Comparison of ENCODE assay signal across 8 cellular contexts in genomic region chr2:69177785-69178636, GRCh38.
DNase-seq lines count a peak whose midpoint lies in the region; ATAC-seq lines count a peak whose summit lies in the region.
"Had no signal": no experiment of that assay in that cellular context is flagged by ENCODE, and none has a peak within 500 bp of the region (broad histone marks: within the 10 kb centered on the region; RNA-seq: fewer than 3 reads in every experiment).

No MANE protein-coding gene starts in this region.

- H3F3A ChIP-seq in GM23248 (ENCODE audit: insufficient read depth) = peaks cover 50% of the 10 kb centered on the region

- peak overlapping the region; percentile 92 for H3K9ac ChIP-seq in GM23248
- H3K9ac ChIP-seq in stomach smooth muscle (ENCODE audit: low read length in 2 of 2) = peak overlapping the region; percentile 6 to 31

- peaks cover 3% of the 10 kb centered on the region for H3K27me3 Mint-ChIP-seq in dendritic cell treated with granulocyte-macrophage colony-stimulating factor and Interleukin-4, amounts not matched to agents 40 ng/mL and 50 ng/mL, for 4 days

- peak overlapping the region; percentile 93 for H3K27ac Mint-ChIP-seq in dendritic cell treated with granulocyte-macrophage colony-stimulating factor and Interleukin-4, amounts not matched to agents 40 ng/mL and 50 ng/mL, for 4 days

- peak; percentile 97 for DNase-seq in GM23248
- DNase-seq in NOMO-1 treated with DMSO at 0.1 percent for 48 hours (lab: John Stamatoyannopoulos, UW; ENCODE audit: unreplicated experiment) = peak; percentile 90
- DNase-seq in left kidney (ENCODE audit: low read depth, low spot score) = peak; percentile 48
- DNase-seq in KG1 (lab: John Stamatoyannopoulos, UW) = no peak

- no peaks in the 10 kb centered on the region for H4K20me1 ChIP-seq in GM23248 (ENCODE audit: insufficient read depth)

- H3K36me3 Mint-ChIP-seq in dendritic cell treated with granulocyte-macrophage colony-stimulating factor and Interleukin-4, amounts not matched to agents 40 ng/mL and 50 ng/mL, for 4 days (ENCODE audit: low read depth) = no peaks in the 10 kb centered on the region

- no peak for ATAC-seq in GM18520 (IDR thresholded peaks at IDR 0.05; ENCODE audit: unreplicated experiment)

- WGBS in GM23248 (ENCODE audit: low coverage in 1 of 2, low lambda C conversion rate in 2 of 2, missing lambda C conversion rate in 2 of 2), 2 experiments = 2 to 5% methylated on average over 19 to 20 of the region's 20 CpGs

- peak overlapping the region; percentile 75 for H3K4me2 ChIP-seq in GM23248 (ENCODE audit: unreplicated experiment)

- H3K36me3 ChIP-seq in GM23248 (ENCODE audit: low read depth) (peaks cover 6% of the 10 kb centered on the region; the same call in 1 of the 2 replicates), stomach smooth muscle (ENCODE audit: control insufficient read depth in 2 of 2, insufficient read depth in 2 of 2, low read length in 2 of 2) (peaks cover 9 to 15% of the 10 kb centered on the region in 2 donors)

- no peaks in the 10 kb centered on the region for H3K9me3 ChIP-seq in GM23248 (ENCODE audit: low read depth)
- H3K9me3 ChIP-seq in stomach smooth muscle (ENCODE audit: control insufficient read depth in 2 of 2, low read length in 2 of 2) = no peaks in the 10 kb centered on the region

- H3K27ac ChIP-seq in GM23248 (peak overlapping the region; percentile 98), stomach smooth muscle (ENCODE audit: low read length) (peak overlapping the region; percentile 58)
- H3K27ac ChIP-seq: VCaP had no signal

- no peaks in the 10 kb centered on the region for H3K27me3 ChIP-seq in GM23248 (replicated peaks; ENCODE audit: insufficient read depth)
- H3K27me3 ChIP-seq in stomach smooth muscle (ENCODE audit: control insufficient read depth in 1 of 2, insufficient read depth in 2 of 2, low read length in 2 of 2) = no peaks in the 10 kb centered on the region

- H3K4me3 ChIP-seq in GM23248 (peak overlapping the region; percentile 37), stomach smooth muscle (ENCODE audit: low read length in 2 of 2) (no peak overlapping the region)

- peak overlapping the region; percentile 68 for H3K4me3 Mint-ChIP-seq in dendritic cell treated with granulocyte-macrophage colony-stimulating factor and Interleukin-4, amounts not matched to agents 40 ng/mL and 50 ng/mL, for 4 days

- in situ Hi-C loops in GM23248 (cut with MboI) = no loop called here

- no peaks in the 10 kb centered on the region for H3K9me3 Mint-ChIP-seq in dendritic cell treated with granulocyte-macrophage colony-stimulating factor and Interleukin-4, amounts not matched to agents 40 ng/mL and 50 ng/mL, for 4 days

- H3K9me2 ChIP-seq in GM23248 (ENCODE audit: insufficient read depth) = no peaks in the 10 kb centered on the region

- intact Hi-C loops in dendritic cell treated with granulocyte-macrophage colony-stimulating factor and Interleukin-4, amounts not matched to agents 40 ng/mL and 50 ng/mL, for 4 days (cut with micrococcal nuclease) = loop anchor here (1.0 to 5.0 kb wide), 2 partner anchors 15 to 96 kb away; no protein-coding TSS in a partner anchor

- peak overlapping the region; percentile 12; the same call in 1 of the 2 replicates for H2AFZ ChIP-seq in GM23248

- H3K4me1 Mint-ChIP-seq in dendritic cell treated with granulocyte-macrophage colony-stimulating factor and Interleukin-4, amounts not matched to agents 40 ng/mL and 50 ng/mL, for 4 days (ENCODE audit: low read depth) = peaks cover 36% of the 10 kb centered on the region

- H3K79me2 ChIP-seq in GM23248 (ENCODE audit: insufficient read depth) = no peaks in the 10 kb centered on the region

- H3K4me1 ChIP-seq in GM23248 (ENCODE audit: insufficient read depth) (peaks cover 39% of the 10 kb centered on the region), stomach smooth muscle (ENCODE audit: control insufficient read depth, insufficient read depth, low read length) (peaks cover 24% of the 10 kb centered on the region)
